Comparison of ENCODE assay signal across 8 cellular contexts in genomic region chr12:128797119-128798118, GRCh38. TPM values are rescaled to one million over a fixed set of nuclear protein-coding genes. Genes with fewer than 3 reads are reported as not detected.
A peak's percentile ranks its signal among the peaks of the same experiment; 100 is the strongest.
DNase-seq lines count a peak whose midpoint lies in the region; ATAC-seq and TF ChIP-seq lines count a peak whose summit lies in the region.

No MANE protein-coding gene starts in this region.

- peak overlapping the region; percentile 72 for H3K27ac Mint-ChIP-seq in activated T-helper 2 cell treated with anti-CD3 and anti-CD28 coated beads, Interferon-gamma antibody, Interleukin-2, Interleukin-4, amounts not matched to agents 10 μg/mL and 5 μg/mL and 100 μg/mL, durations not matched to agents 14 hours and 24 hours and 36 hours

- no peak for TF ChIP-seq EP300 in ovary (IDR thresholded peaks at IDR 0.05)

- 54 to 73% (median 55%) methylated on average over 20 of the region's 20 CpGs for WGBS in psoas muscle, 3 donors
- 79 to 83% (median 81%) methylated on average over 20 of the region's 20 CpGs for WGBS in ovary, 3 donors

- H3K4me3 Mint-ChIP-seq in activated T-helper 2 cell treated with anti-CD3 and anti-CD28 coated beads, Interferon-gamma antibody, Interleukin-2, Interleukin-4, amounts not matched to agents 10 μg/mL and 5 μg/mL and 100 μg/mL, durations not matched to agents 14 hours and 24 hours and 36 hours (ENCODE audit: low read depth), result no peak overlapping the region

- H3K9me3 ChIP-seq in psoas muscle, result no peaks in the 10 kb centered on the region
- no peaks in the 10 kb centered on the region for H3K9me3 ChIP-seq in ovary

- peaks cover 28% of the 10 kb centered on the region for H3K4me1 Mint-ChIP-seq in activated T-helper 2 cell treated with anti-CD3 and anti-CD28 coated beads, Interferon-gamma antibody, Interleukin-2, Interleukin-4, amounts not matched to agents 10 μg/mL and 5 μg/mL and 100 μg/mL, durations not matched to agents 14 hours and 24 hours and 36 hours (ENCODE audit: low read depth)

- TF ChIP-seq CTCF in psoas muscle (IDR thresholded peaks at IDR 0.05) (no peak), ovary (IDR thresholded peaks at IDR 0.05) (no peak)

- TF ChIP-seq POLR2A in ovary (IDR thresholded peaks at IDR 0.05), result no peak

- H3K4me1 ChIP-seq in psoas muscle, result peaks cover 61% of the 10 kb centered on the region
- H3K4me1 ChIP-seq in ovary (ENCODE audit: insufficient read depth), result peaks cover 1% of the 10 kb centered on the region

- no peaks in the 10 kb centered on the region for H3K9me3 Mint-ChIP-seq in activated T-helper 2 cell treated with anti-CD3 and anti-CD28 coated beads, Interferon-gamma antibody, Interleukin-2, Interleukin-4, amounts not matched to agents 10 μg/mL and 5 μg/mL and 100 μg/mL, durations not matched to agents 14 hours and 24 hours and 36 hours

- no peaks in the 10 kb centered on the region for H3K27me3 ChIP-seq in psoas muscle (ENCODE audit: insufficient read depth in 3 of 3, low read length in 2 of 3)
- no peaks in the 10 kb centered on the region for H3K27me3 ChIP-seq in ovary

- ATAC-seq in GM19328 (IDR thresholded peaks at IDR 0.05; ENCODE audit: unreplicated experiment) (peak; percentile 49), HG02970 (IDR thresholded peaks at IDR 0.05; ENCODE audit: low FRiP score, unreplicated experiment) (peak; percentile 40), psoas muscle (peak in 3 of 4 donors; percentile 39 to 50 (median 47))

- peaks cover 89% of the 10 kb centered on the region for H3K36me3 Mint-ChIP-seq in activated T-helper 2 cell treated with anti-CD3 and anti-CD28 coated beads, Interferon-gamma antibody, Interleukin-2, Interleukin-4, amounts not matched to agents 10 μg/mL and 5 μg/mL and 100 μg/mL, durations not matched to agents 14 hours and 24 hours and 36 hours (ENCODE audit: low read depth)

- intact Hi-C loops in activated T-helper 2 cell treated with anti-CD3 and anti-CD28 coated beads, Interferon-gamma antibody, Interleukin-2, Interleukin-4, amounts not matched to agents 10 μg/mL and 5 μg/mL and 100 μg/mL, durations not matched to agents 14 hours and 24 hours and 36 hours (cut with micrococcal nuclease), result no loop called here
- intact Hi-C loops in psoas muscle (cut with DNase I) (loop anchor here in 1 of 2 donors (2.0 kb wide), 1 partner anchor 25 kb away; the partner anchor contains the start of gene SLC15A4), ovary (cut with DNase I) (no loop called here)

- H3K27ac ChIP-seq in psoas muscle (peak overlapping the region; percentile 78), ovary (no peak overlapping the region)

- no peak overlapping the region for H3K4me3 ChIP-seq in psoas muscle
- no peak overlapping the region for H3K4me3 ChIP-seq in ovary

- H3K36me3 ChIP-seq in psoas muscle (ENCODE audit: insufficient read depth in 1 of 2, low read depth in 1 of 2) (peaks cover 6 to 76% of the 10 kb centered on the region in 2 donors), ovary (no peaks in the 10 kb centered on the region)

- no peak for DNase-seq in activated T-helper 2 cell treated with anti-CD3 and anti-CD28 coated beads, Interferon-gamma antibody, Interleukin-2, Interleukin-4, amounts not matched to agents 10 μg/mL and 5 μg/mL and 100 μg/mL, durations not matched to agents 14 hours and 24 hours and 36 hours (ENCODE audit: low spot score)
- DNase-seq in psoas muscle, result peak in 1 of 2 donors; percentile 52
- no peak for DNase-seq in COR-L47 (lab: John Stamatoyannopoulos, UW)
- DNase-seq in T-helper 9 cell, result no peak
- DNase-seq in ovary, result no peak
- DNase-seq in NCI-H2107 (lab: John Stamatoyannopoulos, UW), result no peak

- H3K27me3 Mint-ChIP-seq in activated T-helper 2 cell treated with anti-CD3 and anti-CD28 coated beads, Interferon-gamma antibody, Interleukin-2, Interleukin-4, amounts not matched to agents 10 μg/mL and 5 μg/mL and 100 μg/mL, durations not matched to agents 14 hours and 24 hours and 36 hours (ENCODE audit: low read depth), result no peaks in the 10 kb centered on the region

RNA-seq across cellular contexts. Expression of gene SLC15A4, which starts 26.3 kb away (rescaled TPM):
- 38.8 and 42.3 TPM in 2 replicates for total RNA-seq in activated T-helper 2 cell treated with anti-CD3 and anti-CD28 coated beads, Interferon-gamma antibody, Interleukin-2, Interleukin-4, amounts not matched to agents 10 μg/mL and 5 μg/mL and 100 μg/mL, durations not matched to agents 14 hours and 24 hours and 36 hours
- 10 to 100 TPM; 21.9 to 54.0 (median 31.9) TPM for total RNA-seq in psoas muscle
- 10 to 100 TPM; 26.9 to 39.7 (median 30.2) TPM for polyA plus RNA-seq in psoas muscle
- total RNA-seq in ovary, result 10 to 100 TPM; 19.0 to 33.2 (median 24.7) TPM
- polyA plus RNA-seq in ovary, result 10 to 100 TPM; 18.1 to 22.6 TPM

RNA-seq across cellular contexts. Expression of gene GLT1D1, which starts 55.9 kb away (rescaled TPM):
- 3.2 and 3.8 TPM in 2 replicates for total RNA-seq in activated T-helper 2 cell treated with anti-CD3 and anti-CD28 coated beads, Interferon-gamma antibody, Interleukin-2, Interleukin-4, amounts not matched to agents 10 μg/mL and 5 μg/mL and 100 μg/mL, durations not matched to agents 14 hours and 24 hours and 36 hours
- 1 to 10 TPM in 3 of 4 donors, under 1 TPM in 1; 0.32 to 3.1 (median 2.0) TPM for total RNA-seq in psoas muscle
- polyA plus RNA-seq in psoas muscle, result under 1 TPM; 0.51 to 0.95 (median 0.60) TPM
- total RNA-seq in ovary, result under 1 TPM in 6 of 7 donors, not detected in 1; 0.12 to 0.61 (median 0.28) TPM
- under 1 TPM; 0.16 to 0.23 TPM for polyA plus RNA-seq in ovary
